In the genomic region with DNA sequence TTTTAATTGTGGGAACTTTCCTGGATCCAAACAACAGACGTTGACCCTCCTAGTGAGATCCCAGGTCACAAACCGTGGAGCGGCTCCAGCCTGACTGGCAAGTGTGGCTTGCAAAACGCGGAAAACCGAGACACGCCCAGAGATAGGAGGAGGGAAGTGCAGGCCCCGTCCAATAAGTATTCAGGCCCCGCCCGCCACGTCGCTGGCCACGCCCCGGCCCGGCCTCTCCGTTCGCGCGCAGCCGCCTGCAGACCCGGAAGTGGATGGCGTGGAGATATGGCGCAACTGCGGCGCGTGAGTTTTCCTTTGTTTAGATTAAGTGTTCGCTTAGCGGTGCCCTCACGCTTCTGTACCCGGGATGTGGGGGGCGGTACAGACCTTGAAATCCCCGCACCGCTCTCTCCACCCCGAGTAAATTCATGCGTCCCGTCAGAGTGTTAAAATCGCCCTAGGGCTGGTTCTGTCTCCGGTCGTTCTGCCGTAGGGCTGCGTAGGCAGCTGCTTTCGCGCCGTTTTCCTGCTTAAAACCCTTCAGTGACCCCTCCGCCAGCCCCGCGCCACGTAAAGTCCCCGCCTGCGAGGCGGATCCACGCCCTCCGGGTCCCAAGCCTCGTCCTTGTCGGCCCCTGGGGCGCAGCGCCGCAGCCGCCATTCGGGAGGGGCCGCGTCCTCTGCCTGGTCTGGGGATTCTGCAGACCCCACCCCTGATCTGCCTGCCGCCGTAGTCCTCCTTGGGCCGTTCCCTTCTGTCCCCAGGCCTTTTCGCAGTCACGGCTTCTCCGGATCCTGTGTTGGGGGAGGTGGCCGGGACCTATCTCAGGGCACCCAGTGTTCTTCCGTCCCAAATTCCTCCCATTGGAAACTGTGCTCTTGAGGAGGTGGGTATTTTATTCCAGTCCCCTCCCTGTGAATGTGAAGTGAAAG, we compare ENCODE assay signal across 8 cellular contexts. TPM values are rescaled to one million over a fixed set of nuclear protein-coding genes. Genes with fewer than 3 reads are reported as not detected.
DNase-seq lines count a peak whose midpoint lies in the region; ATAC-seq and TF ChIP-seq lines count a peak whose summit lies in the region.

A gene (plus strand): TSS at position 250 of the 924 bp plus-strand sequence. CDS start 27 bp downstream, at position 277.

- H3K9me3 Mint-ChIP-seq in activated naive CD8-positive, alpha-beta T cell (ENCODE audit: low read depth) = peaks cover 13% of the 10 kb centered on the region
- H3K9me3 Mint-ChIP-seq in glutamatergic neuron (ENCODE audit: unreplicated experiment) = peaks cover 11% of the 10 kb centered on the region

- H3K79me2 ChIP-seq in osteoblast (ENCODE audit: insufficient read depth, low read length) = peaks cover 49% of the 10 kb centered on the region

- H3K36me3 ChIP-seq in GM06990 (ENCODE audit: control insufficient read depth, insufficient read depth, low read length) (peaks cover 2% of the 10 kb centered on the region), osteoblast (ENCODE audit: insufficient read depth, low read length) (peaks cover 4% of the 10 kb centered on the region), thoracic aorta (no peaks in the 10 kb centered on the region)

- H3K4me3 ChIP-seq in GM06990 (replicated peaks; ENCODE audit: low read depth, low read length) (peak within 1 kb of the TSS; percentile 93), osteoblast (ENCODE audit: insufficient read depth, low read length) (peak within 1 kb of the TSS; percentile 97), thoracic aorta (peak within 1 kb of the TSS; percentile 94)

- peaks cover 7% of the 10 kb centered on the region for H3K4me1 ChIP-seq in osteoblast (ENCODE audit: insufficient read depth, low read length)
- peaks cover 5 to 18% of the 10 kb centered on the region in 2 donors for H3K4me1 ChIP-seq in thoracic aorta (ENCODE audit: control insufficient read depth in 1 of 2, low read depth in 2 of 2)

- peak within 1 kb of the TSS; percentile 96 for H3K27ac ChIP-seq in osteoblast (ENCODE audit: low read depth, low read length)
- peak within 1 kb of the TSS; percentile 97 to 99 for H3K27ac ChIP-seq in thoracic aorta

- no peaks in the 10 kb centered on the region for H3K9me3 ChIP-seq in osteoblast (ENCODE audit: low read depth, low read length)
- H3K9me3 ChIP-seq in thoracic aorta = no peaks in the 10 kb centered on the region

- H4K20me1 ChIP-seq in osteoblast (ENCODE audit: insufficient read depth, low read length) = peaks cover 13% of the 10 kb centered on the region

- no peaks in the 10 kb centered on the region for H3K27me3 Mint-ChIP-seq in activated naive CD8-positive, alpha-beta T cell
- peaks cover 8% of the 10 kb centered on the region for H3K27me3 Mint-ChIP-seq in glutamatergic neuron (ENCODE audit: unreplicated experiment)

- peaks cover 35% of the 10 kb centered on the region for H3K4me1 Mint-ChIP-seq in activated naive CD8-positive, alpha-beta T cell (ENCODE audit: low read depth)
- H3K4me1 Mint-ChIP-seq in glutamatergic neuron (ENCODE audit: low read depth, unreplicated experiment) = peaks cover 4% of the 10 kb centered on the region

- H2AFZ ChIP-seq in osteoblast (ENCODE audit: low read length) = peak within 1 kb of the TSS; percentile 94

- TF ChIP-seq CTCF in GM06990 (IDR thresholded peaks at IDR 0.05; ENCODE audit: insufficient read depth, low read length, poor library complexity, severe bottlenecking) (no peak), glutamatergic neuron (IDR thresholded peaks at IDR 0.05; ENCODE audit: partially characterized antibody, unreplicated experiment) (peak; percentile 10), osteoblast (IDR thresholded peaks at IDR 0.05; ENCODE audit: extremely low read depth, low read depth, low read length) (no peak), thoracic aorta (IDR thresholded peaks at IDR 0.05) (no peak)

- H3K4me2 ChIP-seq in osteoblast (ENCODE audit: insufficient read depth, low read length) = peak within 1 kb of the TSS; percentile 94

- no peaks in the 10 kb centered on the region for H3K27me3 ChIP-seq in GM06990 (replicated peaks; ENCODE audit: control insufficient read depth, insufficient read depth, low read length)
- no peaks in the 10 kb centered on the region for H3K27me3 ChIP-seq in osteoblast (ENCODE audit: insufficient read depth, low read length)
- H3K27me3 ChIP-seq in thoracic aorta (replicated peaks; ENCODE audit: insufficient read depth) = no peaks in the 10 kb centered on the region

- peak within 1 kb of the TSS; percentile 99 for H3K4me3 Mint-ChIP-seq in activated naive CD8-positive, alpha-beta T cell
- H3K4me3 Mint-ChIP-seq in glutamatergic neuron (ENCODE audit: unreplicated experiment) = peak within 1 kb of the TSS; percentile 96

- peaks cover 28% of the 10 kb centered on the region for H3K36me3 Mint-ChIP-seq in activated naive CD8-positive, alpha-beta T cell
- peaks cover 31% of the 10 kb centered on the region for H3K36me3 Mint-ChIP-seq in glutamatergic neuron (ENCODE audit: unreplicated experiment)

- ATAC-seq in HG02623 (IDR thresholded peaks at IDR 0.05; ENCODE audit: unreplicated experiment) (peak; percentile 86), thoracic aorta (ENCODE audit: insufficient number of reproducible peaks, low FRiP score, low read depth) (peak; percentile 97)

- DNase-seq in GM06990 (ENCODE audit: extremely low read depth, insufficient read length) (peak; percentile 97), NCI-H1105 (lab: John Stamatoyannopoulos, UW) (peak; percentile 98), SKM-1 treated with dmso at 0.1 percent for 144 hours (lab: John Stamatoyannopoulos, UW; ENCODE audit: unreplicated experiment) (peak; percentile 77), glutamatergic neuron (peak; percentile 99), osteoblast (ENCODE audit: insufficient read length, low spot score, missing footprints) (peak; percentile 97), thoracic aorta (ENCODE audit: low spot score) (peak; percentile 89)

- H3K27ac Mint-ChIP-seq in activated naive CD8-positive, alpha-beta T cell = peak within 1 kb of the TSS; percentile 96
- peak within 1 kb of the TSS; percentile 98 for H3K27ac Mint-ChIP-seq in glutamatergic neuron (ENCODE audit: unreplicated experiment)

RNA-seq across cellular contexts. Expression of the gene that starts here (rescaled TPM):
- total RNA-seq in glutamatergic neuron (ENCODE audit: unreplicated experiment) = 29.9 TPM
- total RNA-seq in osteoblast = 11.2 and 16.5 TPM in 2 replicates
- total RNA-seq in thoracic aorta = 10 to 100 TPM in 1 of 2 donors, 1 to 10 TPM in 1; 6.8 to 16.9 TPM

Comparison
In these comparisons a context has a peak if more than half of its experiments do, and no peak if none do; other contexts are left out.
1. Peak in every context shown above with its lines: DNase-seq, ATAC-seq, H3K4me3 ChIP-seq and H3K27ac ChIP-seq.